In genomic region chr9:77015291-77016048, GRCh38 we compare ENCODE assay signal across 11 cellular contexts. TPM values are rescaled to one million over a fixed set of nuclear protein-coding genes. Genes with fewer than 3 reads are reported as not detected.
DNase-seq lines count a peak whose midpoint lies in the region; TF ChIP-seq lines count a peak whose summit lies in the region.
"Had no signal": no experiment of that assay in that cellular context is flagged by ENCODE, and none has a peak within 500 bp of the region (broad histone marks: within the 10 kb centered on the region; RNA-seq: fewer than 3 reads in every experiment).

No MANE protein-coding gene starts in this region.

- H3K36me3 ChIP-seq in HUES64 (ENCODE audit: insufficient read depth, low read length) (no peaks in the 10 kb centered on the region), osteoblast (ENCODE audit: insufficient read depth, low read length) (no peaks in the 10 kb centered on the region)

- no peaks in the 10 kb centered on the region for H4K20me1 ChIP-seq in osteoblast (ENCODE audit: insufficient read depth, low read length)

- DNase-seq in T-helper 1 cell (no peak), osteoblast (ENCODE audit: insufficient read length, low spot score, missing footprints) (peak; percentile 86), C1 segment of cervical spinal cord (lab: John Stamatoyannopoulos, UW) (no peak), NCI-H2227 treated with DMSO at 0.1 percent for 48 hours (lab: John Stamatoyannopoulos, UW) (no peak), NCI-H524 treated with DMSO at 0.1 percent for 48 hours (lab: John Stamatoyannopoulos, UW) (no peak)
- no peak for DNase-seq in activated T-helper 1 cell treated with anti-CD3 and anti-CD28 coated beads, Interleukin-12 subunit alpha, Interleukin-12 subunit beta, Interleukin-2, Interleukin-4 antibody, amounts not matched to agents 30 ng/mL and 10 ng/mL and 1 ng/mL, durations not matched to agents 14 hours and 24 hours and 36 hours (ENCODE audit: low spot score)
- DNase-seq: naive thymus-derived CD8-positive, alpha-beta T cell; stimulated activated CD4-positive, alpha-beta T cell treated with anti-CD3 and anti-CD28 coated beads, Interleukin-1b, Interleukin-23, amount 100 ng/mL, for 48 hours had no signal

- intact Hi-C loops in activated T-helper 1 cell treated with anti-CD3 and anti-CD28 coated beads, Interleukin-12 subunit alpha, Interleukin-12 subunit beta, Interleukin-2, Interleukin-4 antibody, amounts not matched to agents 30 ng/mL and 10 ng/mL and 1 ng/mL, durations not matched to agents 14 hours and 24 hours and 36 hours (cut with micrococcal nuclease): no loop called here

- no peak overlapping the region for H2AFZ ChIP-seq in osteoblast (ENCODE audit: low read length)

- peaks cover 100% of the 10 kb centered on the region for H3K27me3 ChIP-seq in HUES64 (ENCODE audit: insufficient read depth, low read length)
- peaks cover 97% of the 10 kb centered on the region for H3K27me3 ChIP-seq in osteoblast (ENCODE audit: insufficient read depth, low read length)

- H3K4me1 ChIP-seq in HUES64 (ENCODE audit: insufficient read depth, low read length): peaks cover 36% of the 10 kb centered on the region; the same call in 1 of the 2 replicates
- H3K4me1 ChIP-seq in osteoblast (ENCODE audit: insufficient read depth, low read length): peaks cover 4% of the 10 kb centered on the region

- WGBS in HUES64: under 1% methylated on average over 32 of the region's 34 CpGs

- no peaks in the 10 kb centered on the region for H3K9me3 Mint-ChIP-seq in T-helper 1 cell treated with Interleukin-12 subunit alpha and Interleukin-12 subunit beta and Interleukin-4 antibody, amounts not matched to agents 30 μg/mL and 1 μg/mL, for 36 hours
- peaks cover 6% of the 10 kb centered on the region for H3K9me3 Mint-ChIP-seq in activated T-helper 1 cell treated with anti-CD3 and anti-CD28 coated beads, Interleukin-12 subunit alpha, Interleukin-12 subunit beta, Interleukin-2, Interleukin-4 antibody, amounts not matched to agents 30 ng/mL and 10 ng/mL and 1 ng/mL, durations not matched to agents 14 hours and 24 hours and 36 hours
- H3K9me3 Mint-ChIP-seq: naive thymus-derived CD8-positive, alpha-beta T cell had no signal

- H3K36me3 Mint-ChIP-seq in T-helper 1 cell treated with Interleukin-12 subunit alpha and Interleukin-12 subunit beta and Interleukin-4 antibody, amounts not matched to agents 30 μg/mL and 1 μg/mL, for 36 hours (ENCODE audit: low read depth): peaks cover 3% of the 10 kb centered on the region
- H3K36me3 Mint-ChIP-seq in activated T-helper 1 cell treated with anti-CD3 and anti-CD28 coated beads, Interleukin-12 subunit alpha, Interleukin-12 subunit beta, Interleukin-2, Interleukin-4 antibody, amounts not matched to agents 30 ng/mL and 10 ng/mL and 1 ng/mL, durations not matched to agents 14 hours and 24 hours and 36 hours (ENCODE audit: low read depth): no peaks in the 10 kb centered on the region
- H3K36me3 Mint-ChIP-seq: naive thymus-derived CD8-positive, alpha-beta T cell had no signal

- no peak overlapping the region for H3K4me2 ChIP-seq in osteoblast (ENCODE audit: insufficient read depth, low read length)

- no peaks in the 10 kb centered on the region for H3K79me2 ChIP-seq in osteoblast (ENCODE audit: insufficient read depth, low read length)

- peaks cover 7% of the 10 kb centered on the region for H3K4me1 Mint-ChIP-seq in T-helper 1 cell treated with Interleukin-12 subunit alpha and Interleukin-12 subunit beta and Interleukin-4 antibody, amounts not matched to agents 30 μg/mL and 1 μg/mL, for 36 hours (ENCODE audit: low read depth)
- H3K4me1 Mint-ChIP-seq in activated T-helper 1 cell treated with anti-CD3 and anti-CD28 coated beads, Interleukin-12 subunit alpha, Interleukin-12 subunit beta, Interleukin-2, Interleukin-4 antibody, amounts not matched to agents 30 ng/mL and 10 ng/mL and 1 ng/mL, durations not matched to agents 14 hours and 24 hours and 36 hours (ENCODE audit: low read depth): peaks cover 16% of the 10 kb centered on the region

- peak overlapping the region; percentile 50 for H3K4me3 ChIP-seq in HUES64 (ENCODE audit: low read length)
- no peak overlapping the region for H3K4me3 ChIP-seq in osteoblast (ENCODE audit: insufficient read depth, low read length)

- H3K27me3 Mint-ChIP-seq in T-helper 1 cell treated with Interleukin-12 subunit alpha and Interleukin-12 subunit beta and Interleukin-4 antibody, amounts not matched to agents 30 μg/mL and 1 μg/mL, for 36 hours (ENCODE audit: low read depth): peaks cover 88% of the 10 kb centered on the region
- H3K27me3 Mint-ChIP-seq in activated T-helper 1 cell treated with anti-CD3 and anti-CD28 coated beads, Interleukin-12 subunit alpha, Interleukin-12 subunit beta, Interleukin-2, Interleukin-4 antibody, amounts not matched to agents 30 ng/mL and 10 ng/mL and 1 ng/mL, durations not matched to agents 14 hours and 24 hours and 36 hours (ENCODE audit: insufficient read depth): peaks cover 73% of the 10 kb centered on the region

- TF ChIP-seq CTCF in osteoblast (IDR thresholded peaks at IDR 0.05; ENCODE audit: extremely low read depth, low read depth, low read length): no peak

- no peak overlapping the region for H3K9ac ChIP-seq in HUES64 (ENCODE audit: low read depth, low read length)

- no peaks in the 10 kb centered on the region for H3K9me3 ChIP-seq in HUES64 (ENCODE audit: insufficient read depth, low read depth, low read length)
- no peaks in the 10 kb centered on the region for H3K9me3 ChIP-seq in osteoblast (ENCODE audit: low read depth, low read length)

- peak overlapping the region; percentile 50 for H3K27ac Mint-ChIP-seq in T-helper 1 cell treated with Interleukin-12 subunit alpha and Interleukin-12 subunit beta and Interleukin-4 antibody, amounts not matched to agents 30 μg/mL and 1 μg/mL, for 36 hours
- peak overlapping the region; percentile 65 for H3K27ac Mint-ChIP-seq in activated T-helper 1 cell treated with anti-CD3 and anti-CD28 coated beads, Interleukin-12 subunit alpha, Interleukin-12 subunit beta, Interleukin-2, Interleukin-4 antibody, amounts not matched to agents 30 ng/mL and 10 ng/mL and 1 ng/mL, durations not matched to agents 14 hours and 24 hours and 36 hours
- H3K27ac Mint-ChIP-seq: naive thymus-derived CD8-positive, alpha-beta T cell had no signal

- H3K27ac ChIP-seq in HUES64 (ENCODE audit: low read depth, low read length) (no peak overlapping the region), osteoblast (ENCODE audit: low read depth, low read length) (no peak overlapping the region)
- H3K27ac ChIP-seq: epithelial cell of prostate had no signal

- H3K4me3 Mint-ChIP-seq in T-helper 1 cell treated with Interleukin-12 subunit alpha and Interleukin-12 subunit beta and Interleukin-4 antibody, amounts not matched to agents 30 μg/mL and 1 μg/mL, for 36 hours: no peak overlapping the region
- H3K4me3 Mint-ChIP-seq in activated T-helper 1 cell treated with anti-CD3 and anti-CD28 coated beads, Interleukin-12 subunit alpha, Interleukin-12 subunit beta, Interleukin-2, Interleukin-4 antibody, amounts not matched to agents 30 ng/mL and 10 ng/mL and 1 ng/mL, durations not matched to agents 14 hours and 24 hours and 36 hours: no peak overlapping the region
- H3K4me3 Mint-ChIP-seq: naive thymus-derived CD8-positive, alpha-beta T cell had no signal

RNA-seq across cellular contexts. Expression of gene FOXB2, which starts 4.0 kb away (rescaled TPM):
- 3.4 TPM for polyA plus RNA-seq in HUES64 (2013, experiment 1 of 2)
- polyA plus RNA-seq in HUES64 (2013, experiment 2 of 2): 1.9 TPM
- total RNA-seq in activated T-helper 1 cell treated with anti-CD3 and anti-CD28 coated beads, Interleukin-12 subunit alpha, Interleukin-12 subunit beta, Interleukin-2, Interleukin-4 antibody, amounts not matched to agents 30 ng/mL and 10 ng/mL and 1 ng/mL, durations not matched to agents 14 hours and 24 hours and 36 hours: not detected in 2 replicates
- not detected in 2 replicates for total RNA-seq in osteoblast
- total RNA-seq: naive thymus-derived CD8-positive, alpha-beta T cell had no signal
- polyA plus RNA-seq: naive thymus-derived CD8-positive, alpha-beta T cell had no signal
